Comparison of ENCODE assay signal across 8 cellular contexts in the genomic region with DNA sequence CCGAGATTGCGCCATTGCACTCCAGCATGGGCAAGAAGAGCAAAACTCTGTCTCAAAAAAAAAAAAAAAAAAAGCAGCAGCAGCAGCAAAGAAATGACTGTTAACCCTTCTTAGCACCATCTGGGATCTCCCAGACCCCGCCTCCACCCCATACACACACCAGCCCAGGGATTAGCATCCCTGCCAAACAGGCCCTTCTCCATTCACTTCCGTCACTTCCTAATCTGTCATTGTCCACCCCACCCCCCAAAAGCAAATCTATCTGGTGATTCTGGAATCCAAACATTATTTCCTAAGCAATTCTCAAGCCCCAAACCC. TPM values are rescaled to one million over a fixed set of nuclear protein-coding genes. Genes with fewer than 3 reads are reported as not detected.
DNase-seq lines count a peak whose midpoint lies in the region; ATAC-seq and TF ChIP-seq lines count a peak whose summit lies in the region.

No MANE protein-coding gene starts in this region.

- peaks cover 27% of the 10 kb centered on the region for H3K36me3 ChIP-seq in MG63

- H3K27me3 Mint-ChIP-seq in chondrocyte (ENCODE audit: low read depth): no peaks in the 10 kb centered on the region

- peak overlapping the region; percentile 97 for H3K27ac ChIP-seq in AG04450 (ENCODE audit: low read depth, low read length)

- H3K27me3 ChIP-seq in AG04450 (ENCODE audit: control insufficient read depth, insufficient read depth, low read length): no peaks in the 10 kb centered on the region
- H3K27me3 ChIP-seq in MG63: no peaks in the 10 kb centered on the region

- DNase-seq in AG04450 (ENCODE audit: low read depth, low spot score): no peak
- DNase-seq in MG63: peak; percentile 70
- no peak for DNase-seq in chondrocyte (ENCODE audit: low spot score)
- DNase-seq in myocyte (ENCODE audit: low read depth): peak; percentile 53
- no peak for DNase-seq in NCI-H345 treated with DMSO at 0.1 percent for 48 hours (lab: John Stamatoyannopoulos, UW; ENCODE audit: unreplicated experiment)
- DNase-seq in stimulated activated CD4-positive, alpha-beta T cell treated with anti-CD3 and anti-CD28 coated beads, Interleukin-4, amount 100 ng/mL, for 4 hours: no peak

- H3K4me1 Mint-ChIP-seq in chondrocyte (ENCODE audit: low read depth): peaks cover 75% of the 10 kb centered on the region

- peaks cover 4% of the 10 kb centered on the region for H3K36me3 Mint-ChIP-seq in chondrocyte (ENCODE audit: low read depth)

- no peaks in the 10 kb centered on the region for H3K9me3 Mint-ChIP-seq in chondrocyte (ENCODE audit: low read depth)

- TF ChIP-seq CTCF in AG04450 (IDR thresholded peaks at IDR 0.05; ENCODE audit: low read depth, low read length) (no peak), chondrocyte (IDR thresholded peaks at IDR 0.05) (no peak)

- no peaks in the 10 kb centered on the region; the same call in 1 of the 2 replicates for H3K9me3 ChIP-seq in AG04450 (ENCODE audit: control insufficient read depth, insufficient read depth, low read length)
- H3K9me3 ChIP-seq in MG63: no peaks in the 10 kb centered on the region

- H3K4me3 Mint-ChIP-seq in chondrocyte (ENCODE audit: unreplicated experiment): peak overlapping the region; percentile 67

- H3K27ac Mint-ChIP-seq in chondrocyte (ENCODE audit: unreplicated experiment): peak overlapping the region; percentile 98

- POLR2A ChIA-PET in AG04450 (lab: Yijun Ruan, JAX): interaction anchor here (0.7 to 4.6 kb wide), 10 partner anchors 8 to 202 kb away, joined by 3 to 28 read pairs (median 6); a partner anchor contains a TSS

- peak overlapping the region; percentile 49; the same call in 1 of the 2 replicates for H3K4me3 ChIP-seq in AG04450 (ENCODE audit: low read depth, low read length)
- H3K4me3 ChIP-seq in MG63: peak overlapping the region; percentile 21

- no peak for ATAC-seq in HG03469 (IDR thresholded peaks at IDR 0.05; ENCODE audit: unreplicated experiment)
- ATAC-seq in GM21529 (IDR thresholded peaks at IDR 0.05; ENCODE audit: unreplicated experiment): no peak

- CTCF ChIA-PET in AG04450 (lab: Charles Lee): interaction anchor here (1.4 to 5.1 kb wide), 5 partner anchors 8 to 173 kb away, joined by 3 to 38 read pairs (median 32); no protein-coding TSS in a partner anchor

RNA-seq across cellular contexts. Expression of a gene that starts 5.8 kb away (rescaled TPM):
- 231 and 243 TPM in 2 replicates for polyA plus RNA-seq in AG04450 (2011; rRNA removed)
- 780 and 843 TPM in 2 replicates for polyA minus RNA-seq in AG04450 (2011; rRNA and poly(A)+ RNA removed)
- 110 and 122 TPM in 2 replicates for total RNA-seq in MG63 (2014; rRNA removed; shearing (Covaris generic); ENCODE audit: low replicate concordance)
- total RNA-seq in chondrocyte (476 to 526 TPM (median 514 TPM) in 3 replicates), myocyte (141 and 144 TPM in 2 replicates)
- polyA plus RNA-seq in myocyte (2012): 151 TPM

RNA-seq across cellular contexts. Expression of a gene that starts 21.3 kb away (rescaled TPM):
- 2,186 and 2,474 TPM in 2 replicates for polyA plus RNA-seq in AG04450 (2011; rRNA removed)
- polyA minus RNA-seq in AG04450 (2011; rRNA and poly(A)+ RNA removed): 1,515 and 1,839 TPM in 2 replicates
- 2,571 and 3,577 TPM in 2 replicates for total RNA-seq in MG63 (2014; rRNA removed; shearing (Covaris generic); ENCODE audit: low replicate concordance)
- total RNA-seq in chondrocyte (1,000 to 1,202 TPM (median 1,017 TPM) in 3 replicates), myocyte (1,484 and 1,704 TPM in 2 replicates)
- polyA plus RNA-seq in myocyte (2012): 1,763 TPM

RNA-seq across cellular contexts. Expression of a gene that starts 38.9 kb away (rescaled TPM):
- 7.8 and 9.0 TPM in 2 replicates for polyA plus RNA-seq in AG04450 (2011; rRNA removed)
- polyA minus RNA-seq in AG04450 (2011; rRNA and poly(A)+ RNA removed): 6.3 and 6.4 TPM in 2 replicates
- 11.1 and 20.3 TPM in 2 replicates for total RNA-seq in MG63 (2014; rRNA removed; shearing (Covaris generic); ENCODE audit: low replicate concordance)
- 9.6 to 15.2 TPM (median 11.8 TPM) in 3 replicates for total RNA-seq in chondrocyte
- 7.5 and 8.1 TPM in 2 replicates for total RNA-seq in myocyte
- 13.5 TPM for polyA plus RNA-seq in myocyte (2012)

RNA-seq across cellular contexts. Expression of a gene that starts 49.2 kb away (rescaled TPM):
- polyA plus RNA-seq in AG04450 (2011; rRNA removed): 22.9 and 36.7 TPM in 2 replicates
- polyA minus RNA-seq in AG04450 (2011; rRNA and poly(A)+ RNA removed): 63.1 and 79.4 TPM in 2 replicates
- total RNA-seq in MG63 (2014; rRNA removed; shearing (Covaris generic); ENCODE audit: low replicate concordance): 84.9 and 117 TPM in 2 replicates
- total RNA-seq in chondrocyte (81.7 to 89.3 TPM (median 83.0 TPM) in 3 replicates), myocyte (66.9 and 72.4 TPM in 2 replicates)
- 51.4 TPM for polyA plus RNA-seq in myocyte (2012)

Comparison
In these comparisons a context has a peak if more than half of its experiments do, and no peak if none do; other contexts are left out.
1. DNase-seq: peak in MG63 (single experiment) and myocyte (single experiment); none in AG04450 (single experiment), chondrocyte (single experiment), NCI-H345 treated with DMSO at 0.1 percent for 48 hours (single experiment) and stimulated activated CD4-positive, alpha-beta T cell treated with anti-CD3 and anti-CD28 coated beads, Interleukin-4, amount 100 ng/mL, for 4 hours (0 of 2).